In genomic region chr11:1086171-1087102, GRCh38 we compare ENCODE assay signal across 1 cellular context.
TF ChIP-seq lines count a peak whose summit lies in the region.

No MANE protein-coding gene starts in this region.

TF ChIP-seq in HepG2, 621 proteins besides CTCF, POLR2A, EP300 and RAD21:
- TF ChIP-seq ZNF557 (CRISPR knock-in tag; IDR thresholded peaks at IDR 0.05) = no peak
- no peak for TF ChIP-seq RERE (CRISPR knock-in tag; IDR thresholded peaks at IDR 0.05; ENCODE audit: low read depth)
- TF ChIP-seq REL (CRISPR knock-in tag; conservative IDR thresholded peaks at IDR 0.05) = no peak
- TF ChIP-seq ZNF263 (CRISPR knock-in tag; IDR thresholded peaks at IDR 0.05) = 0 out of 2 replicates have a peak, but pooled peaks have one; percentile 8
